In genomic region chr7:30652951-30653641, GRCh38 we compare ENCODE assay signal across 23 cellular contexts. TPM values are rescaled to one million over a fixed set of nuclear protein-coding genes. Genes with fewer than 3 reads are reported as not detected.
DNase-seq lines count a peak whose midpoint lies in the region; ATAC-seq and TF ChIP-seq lines count a peak whose summit lies in the region.
"Had no signal": no experiment of that assay in that cellular context is flagged by ENCODE, and none has a peak within 500 bp of the region (broad histone marks: within the 10 kb centered on the region; RNA-seq: fewer than 3 reads in every experiment).

No MANE protein-coding gene starts in this region.

- CTCF ChIA-PET in CD8-positive, alpha-beta memory T cell (lab: Charles Lee): interaction anchor here (1.3 kb wide), 1 partner anchor 87 kb away, joined by 4 read pairs; no protein-coding TSS in a partner anchor

- H3K27me3 Mint-ChIP-seq in CD8-positive, alpha-beta memory T cell: peaks cover 0 to 2% of the 10 kb centered on the region in 2 donors
- H3K27me3 Mint-ChIP-seq: IgD-negative memory B cell had no signal

- peak overlapping the region in 1 of 8 donors; percentile 78 for H3K27ac Mint-ChIP-seq in CD8-positive, alpha-beta memory T cell
- H3K27ac Mint-ChIP-seq: IgD-negative memory B cell had no signal

- no peak for TF ChIP-seq POLR2A in body of pancreas (IDR thresholded peaks at IDR 0.05)

- 83 to 90% methylated on average over 12 to 14 of the region's 14 CpGs for WGBS in body of pancreas, 2 donors
- WGBS in psoas muscle, 3 donors: 89 to 91% (median 90%) methylated on average over 14 of the region's 14 CpGs

- H3K9me3 ChIP-seq in left ventricle myocardium inferior (replicated peaks) (no peaks in the 10 kb centered on the region), body of pancreas (no peaks in the 10 kb centered on the region), psoas muscle (no peaks in the 10 kb centered on the region)
- no peaks in the 10 kb centered on the region for H3K9me3 ChIP-seq in CD8-positive, alpha-beta memory T cell (ENCODE audit: low read length)
- H3K9me3 ChIP-seq: MG63, SJSA1 had no signal

- H3K27me3 ChIP-seq in left ventricle myocardium inferior (ENCODE audit: low read depth) (no peaks in the 10 kb centered on the region), body of pancreas (no peaks in the 10 kb centered on the region), psoas muscle (ENCODE audit: insufficient read depth in 3 of 3, low read length in 2 of 3) (no peaks in the 10 kb centered on the region)
- H3K27me3 ChIP-seq in CD8-positive, alpha-beta memory T cell (ENCODE audit: insufficient read depth, low read length, poor library complexity, severe bottlenecking): no peaks in the 10 kb centered on the region
- H3K27me3 ChIP-seq: MG63, SJSA1 had no signal

- DNase-seq in cardiac septum (ENCODE audit: low spot score) (peak; percentile 70), left ventricle myocardium inferior (no peak), body of pancreas (peak in 3 of 4 donors; percentile 0 to 4 (median 3)), left lobe of liver (ENCODE audit: low spot score) (peak; percentile 31), psoas muscle (no peak), RPMI8226 (no peak)
- DNase-seq in CD8-positive, alpha-beta memory T cell: no peak
- DNase-seq: ACHN, AML-193, DMS79 treated with DMSO at 0.1 percent for 48 hours, GOT3, Karpas-422, MG63, NCI-H1048, NCI-H1436, NCI-H1930, NCI-H226, NCI-H524 had no signal

- H3K4me1 ChIP-seq in left ventricle myocardium inferior: no peaks in the 10 kb centered on the region
- H3K4me1 ChIP-seq in body of pancreas: no peaks in the 10 kb centered on the region
- no peaks in the 10 kb centered on the region for H3K4me1 ChIP-seq in psoas muscle
- H3K4me1 ChIP-seq in CD8-positive, alpha-beta memory T cell (ENCODE audit: insufficient read depth, low read length): no peaks in the 10 kb centered on the region
- H3K4me1 ChIP-seq: SJSA1 had no signal

- no peak overlapping the region for H3K4me3 Mint-ChIP-seq in CD8-positive, alpha-beta memory T cell
- H3K4me3 Mint-ChIP-seq: CD14-positive monocyte, IgD-negative memory B cell had no signal

- H3K4me3 ChIP-seq in left ventricle myocardium inferior (no peak overlapping the region), body of pancreas (no peak overlapping the region), psoas muscle (no peak overlapping the region)
- no peak overlapping the region for H3K4me3 ChIP-seq in CD8-positive, alpha-beta memory T cell (ENCODE audit: low read length)
- H3K4me3 ChIP-seq: MG63, SJSA1 had no signal

- TF ChIP-seq CTCF in left ventricle myocardium inferior (IDR thresholded peaks at IDR 0.05; ENCODE audit: borderline replicate concordance) (no peak), body of pancreas (IDR thresholded peaks at IDR 0.05) (no peak), psoas muscle (IDR thresholded peaks at IDR 0.05) (no peak)

- H3K9me3 Mint-ChIP-seq in CD8-positive, alpha-beta memory T cell: no peaks in the 10 kb centered on the region
- H3K9me3 Mint-ChIP-seq: CD14-positive monocyte, IgD-negative memory B cell had no signal

- no peaks in the 10 kb centered on the region for H3K4me1 Mint-ChIP-seq in CD8-positive, alpha-beta memory T cell
- H3K4me1 Mint-ChIP-seq: IgD-negative memory B cell had no signal

- H3K36me3 ChIP-seq in left ventricle myocardium inferior: no peaks in the 10 kb centered on the region
- H3K36me3 ChIP-seq in body of pancreas (replicated peaks in 1 of 2; ENCODE audit: insufficient read depth in 1 of 2, low read depth in 2 of 2): no peaks in the 10 kb centered on the region
- H3K36me3 ChIP-seq in psoas muscle (ENCODE audit: insufficient read depth in 1 of 2, low read depth in 1 of 2): no peaks in the 10 kb centered on the region
- no peaks in the 10 kb centered on the region for H3K36me3 ChIP-seq in CD8-positive, alpha-beta memory T cell (ENCODE audit: insufficient read depth, low read length)
- H3K36me3 ChIP-seq: MG63, SJSA1 had no signal

- ATAC-seq in body of pancreas: no peak
- no peak for ATAC-seq in left lobe of liver
- peak; percentile 24 to 54 (median 43) for ATAC-seq in psoas muscle
- no peak for ATAC-seq in HG02884 (IDR thresholded peaks at IDR 0.05; ENCODE audit: unreplicated experiment)

- H3K36me3 Mint-ChIP-seq in CD8-positive, alpha-beta memory T cell: peaks cover 0 to 6% (median 4%) of the 10 kb centered on the region in 3 donors
- H3K36me3 Mint-ChIP-seq: CD14-positive monocyte, IgD-negative memory B cell had no signal

- intact Hi-C loops in cardiac septum (cut with DNase I): no loop called here
- intact Hi-C loops in left ventricle myocardium inferior (cut with micrococcal nuclease): no loop called here
- intact Hi-C loops in body of pancreas (cut with DNase I): no loop called here
- intact Hi-C loops in psoas muscle (cut with DNase I): no loop called here

- POLR2A ChIA-PET in CD8-positive, alpha-beta memory T cell (lab: Charles Lee): no interaction called here

- H3K27ac ChIP-seq in left ventricle myocardium inferior (replicated peaks) (no peak overlapping the region), body of pancreas (no peak overlapping the region), psoas muscle (no peak overlapping the region)
- no peak overlapping the region for H3K27ac ChIP-seq in CD8-positive, alpha-beta memory T cell (ENCODE audit: low read depth, low read length)
- H3K27ac ChIP-seq: SJSA1 had no signal

RNA-seq across cellular contexts. Expression of gene CRHR2, which starts 29.2 kb away (rescaled TPM):
- total RNA-seq in cardiac septum (0.57 TPM), left ventricle myocardium inferior (0.19 TPM), body of pancreas (1 to 10 TPM in 1 of 2 donors, under 1 TPM in 1; 0.33 to 4.7 TPM), left lobe of liver (not detected), psoas muscle (1 to 10 TPM in 1 of 4 donors, under 1 TPM in 3; 0.34 to 1.3 (median 0.42) TPM)
- polyA plus RNA-seq in psoas muscle: under 1 TPM; 0.09 to 0.34 (median 0.30) TPM
- total RNA-seq in CD8-positive, alpha-beta memory T cell: not detected
- polyA plus RNA-seq in CD8-positive, alpha-beta memory T cell: not detected
- total RNA-seq: RPMI7951, SJSA1 had no signal
- polyA plus RNA-seq: CD14-positive monocyte, IgD-negative memory B cell had no signal

RNA-seq across cellular contexts. Expression of gene GARS1, which starts 58.4 kb away (rescaled TPM):
- 51.2 TPM for total RNA-seq in cardiac septum
- 42.3 TPM for total RNA-seq in left ventricle myocardium inferior
- total RNA-seq in body of pancreas: 10 to 100 TPM; 43.1 to 70.9 TPM
- 37.0 TPM for total RNA-seq in left lobe of liver
- 10 to 100 TPM; 44.5 to 80.3 (median 59.1) TPM for total RNA-seq in psoas muscle
- polyA plus RNA-seq in psoas muscle: 100 to 1,000 TPM in 1 of 3 donors, 10 to 100 TPM in 2; 48.9 to 146 (median 71.6) TPM
- total RNA-seq in CD8-positive, alpha-beta memory T cell: 100 to 1,000 TPM; 311 to 329 TPM
- polyA plus RNA-seq in CD8-positive, alpha-beta memory T cell: 92.0 TPM

Comparison
In these comparisons a context has a peak if more than half of its experiments do, and no peak if none do; other contexts are left out.
1. DNase-seq: peak in cardiac septum (single experiment), body of pancreas (3 of 4) and left lobe of liver (single experiment); none in left ventricle myocardium inferior (single experiment), psoas muscle (0 of 2), CD8-positive, alpha-beta memory T cell (0 of 5) and RPMI8226 (single experiment).
2. ATAC-seq: peak in psoas muscle (4 of 4); none in body of pancreas (single experiment), left lobe of liver (single experiment) and HG02884 (single experiment).